Comparison of ENCODE assay signal across 9 cellular contexts in genomic region chr3:130104191-130104590, GRCh38. TPM values are rescaled to one million over a fixed set of nuclear protein-coding genes. Genes with fewer than 3 reads are reported as not detected.
DNase-seq lines count a peak whose midpoint lies in the region; ATAC-seq, FAIRE-seq and TF ChIP-seq lines count a peak whose summit lies in the region.
"Not testable (repeated sequence)": the region's sequence is repeated elsewhere in the genome, so short reads cannot be mapped to it uniquely, and the experiment has no call there.
"Had no signal": no experiment of that assay in that cellular context is flagged by ENCODE, and none has a peak within 500 bp of the region (broad histone marks: within the 10 kb centered on the region; RNA-seq: fewer than 3 reads in every experiment).

No MANE protein-coding gene starts in this region.

- H2AK5ac ChIP-seq in mesenchymal stem cell (ENCODE audit: low read length, severe bottlenecking) = not testable (repeated sequence)

- not testable (repeated sequence) for TF ChIP-seq CTCF in Caco-2 (IDR thresholded peaks at IDR 0.05; ENCODE audit: insufficient read depth in 1 of 2, low read depth in 1 of 2, low read length in 1 of 2, severe bottlenecking in 1 of 2, unreplicated experiment in 1 of 2); Panc1 (IDR thresholded peaks at IDR 0.05); astrocyte (IDR thresholded peaks at IDR 0.05; ENCODE audit: insufficient read depth, low read depth, low read length); fibroblast of villous mesenchyme (IDR thresholded peaks at IDR 0.05; ENCODE audit: insufficient read depth, low read depth, low read length); thyroid gland (IDR thresholded peaks at IDR 0.05)

- not testable (repeated sequence) for FAIRE-seq in astrocyte (lab: Jason Lieb, UNC)

- H3K27me3 Mint-ChIP-seq in Caco-2 (ENCODE audit: insufficient read depth, unreplicated experiment); astrocyte (ENCODE audit: low read depth, unreplicated experiment): not testable (repeated sequence)

- H3K4me3 Mint-ChIP-seq in Caco-2 (ENCODE audit: unreplicated experiment) = not testable (repeated sequence)
- peak overlapping the region; percentile 5 for H3K4me3 Mint-ChIP-seq in astrocyte (ENCODE audit: unreplicated experiment)

- H3K18ac ChIP-seq in mesenchymal stem cell (ENCODE audit: low read depth in 1 of 2, low read length in 2 of 2) = not testable (repeated sequence)

- CTCF ChIA-PET in Caco-2 (lab: Charles Lee); Panc1 (lab: Charles Lee): not testable (repeated sequence)

- in situ Hi-C loops in Panc1 (cut with HindIII; ENCODE audit: low pct_unique_long_range_greater_than_20kb, low sequenced_read_pairs) = not testable (repeated sequence)

- H3K4me1 ChIP-seq in Caco-2; Panc1 (ENCODE audit: control insufficient read depth, insufficient read depth, low read length); astrocyte (ENCODE audit: insufficient read depth, low read length); mesenchymal stem cell (ENCODE audit: control insufficient read depth, insufficient read depth, low read depth, low read length); thyroid gland: not testable (repeated sequence)

- POLR2A ChIA-PET in Caco-2 (lab: Charles Lee); Panc1 (lab: Charles Lee): not testable (repeated sequence)

- not testable (repeated sequence) for H4K8ac ChIP-seq in mesenchymal stem cell (ENCODE audit: low read length)

- peak overlapping the region; percentile 53 for H3K27ac Mint-ChIP-seq in Caco-2 (ENCODE audit: unreplicated experiment)
- H3K27ac Mint-ChIP-seq in astrocyte (ENCODE audit: unreplicated experiment) = not testable (repeated sequence)

- not testable (repeated sequence) for H3K36me3 Mint-ChIP-seq in Caco-2 (ENCODE audit: insufficient read depth, unreplicated experiment); astrocyte (ENCODE audit: low read depth, unreplicated experiment)

- 0 out of 2 replicates have a peak, but pooled peaks have one; percentile 26 for ATAC-seq in Panc1

- TF ChIP-seq POLR2A in thyroid gland (IDR thresholded peaks at IDR 0.05) = not testable (repeated sequence)

- intact Hi-C loops in Caco-2 (cut with micrococcal nuclease; ENCODE audit: unreplicated experiment); thyroid gland (cut with DNase I): not testable (repeated sequence)
- intact Hi-C loops in Panc1 (cut with micrococcal nuclease; ENCODE audit: unreplicated experiment) = loop anchor here (10.0 kb wide), 1 partner anchor 99 kb away; no protein-coding TSS in a partner anchor

- not testable (repeated sequence) for H3K9me3 Mint-ChIP-seq in Caco-2 (ENCODE audit: unreplicated experiment); astrocyte (ENCODE audit: unreplicated experiment)

- not testable (repeated sequence) for H3K14ac ChIP-seq in mesenchymal stem cell (ENCODE audit: low read length in 2 of 2)

- not testable (repeated sequence) for BruUV-seq in Caco-2 (replicated peaks; lab: Mats Ljungman, UMichigan); Panc1 (replicated peaks; lab: Mats Ljungman, UMichigan)

- H3K27ac ChIP-seq in Panc1 (ENCODE audit: low read length); astrocyte (ENCODE audit: low read depth, low read length); mesenchymal stem cell (ENCODE audit: low read length, poor library complexity, severe bottlenecking); thyroid gland: not testable (repeated sequence)

- H2BK12ac ChIP-seq in mesenchymal stem cell (ENCODE audit: low read length in 2 of 2) = not testable (repeated sequence)

- H3K4me2 ChIP-seq in astrocyte (ENCODE audit: low read length); mesenchymal stem cell (ENCODE audit: low read length, poor library complexity, severe bottlenecking): not testable (repeated sequence)

- H3K23ac ChIP-seq in mesenchymal stem cell (ENCODE audit: low read length in 2 of 2) = not testable (repeated sequence)

- not testable (repeated sequence) for H4K20me1 ChIP-seq in astrocyte (ENCODE audit: insufficient read depth, low read length)

- not testable (repeated sequence) for H4K91ac ChIP-seq in mesenchymal stem cell (ENCODE audit: low read length)

- H3K9ac ChIP-seq in astrocyte (ENCODE audit: low read length); mesenchymal stem cell (ENCODE audit: low read length): not testable (repeated sequence)

- 88% methylated on average over 7 of the region's 14 CpGs for WGBS in mesenchymal stem cell
- 64% methylated on average over 14 of the region's 14 CpGs; no CpG with 5 or more reads in 1 of the 2 donors for WGBS in thyroid gland, 2 donors

- H2BK5ac ChIP-seq in mesenchymal stem cell (ENCODE audit: low read depth, low read length, poor library complexity, severe bottlenecking) = not testable (repeated sequence)

- not testable (repeated sequence) for H3K27me3 ChIP-seq in Caco-2 (replicated peaks; ENCODE audit: control insufficient read depth, insufficient read depth, low read length); Panc1 (ENCODE audit: control insufficient read depth, insufficient read depth, low read length); astrocyte (ENCODE audit: insufficient read depth, low read length); mesenchymal stem cell (ENCODE audit: control insufficient read depth in 1 of 2, insufficient read depth in 1 of 2, low read length in 2 of 2); thyroid gland

- not testable (repeated sequence) for H2BK120ac ChIP-seq in mesenchymal stem cell (ENCODE audit: low read depth, low read length)

- DNase-seq in Caco-2 = peak; percentile 46 to 70
- DNase-seq in ELR (ENCODE audit: low read depth) = peak; percentile 31
- not testable (repeated sequence) for DNase-seq in Panc1 (ENCODE audit: low read depth, low spot score)
- peak; percentile 36 for DNase-seq in astrocyte (ENCODE audit: low read depth)
- DNase-seq in fibroblast of villous mesenchyme (ENCODE audit: low read depth) = peak; percentile 27
- peak; percentile 23 for DNase-seq in mesenchymal stem cell
- DNase-seq in thyroid gland = peak; percentile 44 to 60

- not testable (repeated sequence) for H3K36me3 ChIP-seq in Caco-2 (ENCODE audit: control insufficient read depth, insufficient read depth, low read length); Panc1 (ENCODE audit: control insufficient read depth, insufficient read depth, low read length); astrocyte (ENCODE audit: insufficient read depth, low read length); mesenchymal stem cell (ENCODE audit: control insufficient read depth in 1 of 2, insufficient read depth in 2 of 2, low read depth in 1 of 2, low read length in 2 of 2); thyroid gland

- not testable (repeated sequence) for H2BK15ac ChIP-seq in mesenchymal stem cell (ENCODE audit: low read depth, poor library complexity, severe bottlenecking)

- not testable (repeated sequence) for H3K4me1 Mint-ChIP-seq in Caco-2 (ENCODE audit: low read depth, unreplicated experiment); astrocyte (ENCODE audit: low read depth, unreplicated experiment)

- H3K79me1 ChIP-seq in mesenchymal stem cell (replicated peaks; ENCODE audit: low read length, poor library complexity, severe bottlenecking) = not testable (repeated sequence)

- H3K4me3 ChIP-seq in Caco-2 (ENCODE audit: low read depth, low read length); Panc1 (ENCODE audit: low read depth in 2 of 2, low read length in 2 of 2); astrocyte (ENCODE audit: insufficient read depth, low read depth, low read length); fibroblast of villous mesenchyme (ENCODE audit: low read depth, low read length); mesenchymal stem cell (ENCODE audit: insufficient read depth in 1 of 2, low read depth in 1 of 2, low read length in 2 of 2); thyroid gland (replicated peaks in 1 of 3): not testable (repeated sequence)

- not testable (repeated sequence) for H3K9me3 ChIP-seq in Caco-2; Panc1 (ENCODE audit: control insufficient read depth, insufficient read depth, low read depth, low read length); astrocyte (ENCODE audit: insufficient read depth, low read depth, low read length); mesenchymal stem cell (ENCODE audit: control insufficient read depth, low read length); thyroid gland

- not testable (repeated sequence) for H3K79me2 ChIP-seq in astrocyte (ENCODE audit: insufficient read depth, low read length)

- H3K4ac ChIP-seq in mesenchymal stem cell (ENCODE audit: low read depth in 1 of 2, low read length in 2 of 2) = not testable (repeated sequence)

- not testable (repeated sequence) for H2AFZ ChIP-seq in astrocyte (ENCODE audit: low read depth, low read length); mesenchymal stem cell (ENCODE audit: low read depth, low read length)

RNA-seq across cellular contexts. Expression of gene ALG1L2, which starts 22.6 kb away (rescaled TPM):
- total RNA-seq in Caco-2 (2022) (1.0 and 1.6 TPM in 2 replicates), Panc1 (2021; ENCODE audit: unreplicated experiment) (0.33 TPM), astrocyte (0.41 and 0.94 TPM in 2 replicates), fibroblast of villous mesenchyme (0.86 TPM in 1 of 2 replicates, not detected in the other), thyroid gland (1 to 10 TPM in 2 of 4 donors, not detected in 2; 1.7 TPM)
- polyA plus RNA-seq in Panc1 (2012; ENCODE audit: insufficient read length) = not detected
- polyA plus RNA-seq in mesenchymal stem cell (2013, experiment 1 of 2) = not detected
- polyA plus RNA-seq in mesenchymal stem cell (2013, experiment 2 of 2) = not detected
- total RNA-seq: HT1080 had no signal
- polyA plus RNA-seq: A549 had no signal
